8 cellular contexts compared by ENCODE assay signal in the genomic region with DNA sequence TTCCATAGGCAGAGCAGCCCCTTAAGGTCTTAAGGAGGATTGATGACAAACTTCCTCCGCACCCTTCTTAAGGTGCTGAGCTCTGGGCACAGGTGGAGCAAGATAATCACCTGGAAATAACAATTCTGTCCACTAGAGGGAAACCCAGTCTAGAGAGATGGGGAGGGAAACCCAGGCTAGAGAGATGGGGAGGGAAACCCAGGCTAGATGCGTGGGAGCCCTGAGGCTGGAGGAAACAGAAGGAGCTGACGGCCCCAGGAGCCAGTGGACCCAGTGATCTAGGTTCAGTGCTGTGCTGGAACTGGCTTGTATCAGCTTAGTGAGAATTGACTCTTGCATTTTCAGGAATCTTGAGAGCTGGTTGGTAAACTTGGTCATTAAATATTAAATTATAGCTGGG. TPM values are rescaled to one million over a fixed set of nuclear protein-coding genes. Genes with fewer than 3 reads are reported as not detected.
DNase-seq lines count a peak whose midpoint lies in the region; ATAC-seq, FAIRE-seq and TF ChIP-seq lines count a peak whose summit lies in the region.

No MANE protein-coding gene starts in this region.

- no peak for ATAC-seq in HG03439 (IDR thresholded peaks at IDR 0.05; ENCODE audit: unreplicated experiment)

- H3K36me3 ChIP-seq in keratinocyte (ENCODE audit: control insufficient read depth in 2 of 2, extremely low read depth in 1 of 2, insufficient read depth in 2 of 2, low read length in 2 of 2): no peaks in the 10 kb centered on the region

- peaks cover 31% of the 10 kb centered on the region for H3K27me3 Mint-ChIP-seq in brain

- peak overlapping the region in 1 of 5 experiments; percentile 30 for H3K4me3 Mint-ChIP-seq in brain

- no peak overlapping the region for H2AFZ ChIP-seq in keratinocyte (ENCODE audit: control insufficient read depth, low read length)

- H3K4me3 ChIP-seq in keratinocyte (ENCODE audit: control insufficient read depth in 2 of 3, extremely low read depth in 1 of 3, insufficient read depth in 2 of 3, low read depth in 1 of 3, low read length in 3 of 3): no peak overlapping the region

- no peak overlapping the region for H3K9ac ChIP-seq in keratinocyte (ENCODE audit: control insufficient read depth, extremely low read depth, insufficient read depth, low read length)

- DNase-seq in GM20000 (ENCODE audit: low spot score): peak; percentile 92
- DNase-seq in NCI-H1694 treated with DMSO at 0.1 percent for 48 hours (lab: John Stamatoyannopoulos, UW): peak; percentile 100
- DNase-seq in T-helper 1 cell: peak in 3 of 5 donors; percentile 11 to 50 (median 31)
- no peak for DNase-seq in keratinocyte (ENCODE audit: low read depth, low spot score)
- peak; percentile 50 for DNase-seq in stimulated activated CD4-positive, alpha-beta T cell treated with anti-CD3 and anti-CD28 coated beads, Interleukin-4, amount 100 ng/mL, for 24 hours

- H4K20me1 ChIP-seq in keratinocyte (ENCODE audit: control insufficient read depth, extremely low read depth, insufficient read depth, low read length): no peaks in the 10 kb centered on the region

- H3K9me3 ChIP-seq in keratinocyte (ENCODE audit: control insufficient read depth, low read depth, low read length): no peaks in the 10 kb centered on the region

- no peak overlapping the region for H3K4me2 ChIP-seq in keratinocyte (ENCODE audit: control insufficient read depth, extremely low read depth, insufficient read depth, low read depth, low read length)

- peaks cover 9% of the 10 kb centered on the region for H3K4me1 Mint-ChIP-seq in brain

- no peak overlapping the region for H3K27ac ChIP-seq in C4-2B
- no peak overlapping the region for H3K27ac ChIP-seq in keratinocyte (ENCODE audit: control insufficient read depth, insufficient read depth, low read length)

- peaks cover 0 to 6% (median 0%) of the 10 kb centered on the region in 5 experiments for H3K9me3 Mint-ChIP-seq in brain

- H3K9me1 ChIP-seq in keratinocyte (ENCODE audit: control insufficient read depth, extremely low read depth, insufficient read depth, low read length): no peaks in the 10 kb centered on the region

- no peaks in the 10 kb centered on the region for H3K36me3 Mint-ChIP-seq in brain

- dilution Hi-C loops in keratinocyte (cut with MboI; ENCODE audit: extremely low pct_ligation_motif_present, low sequenced_read_pairs): no loop called here

- no peaks in the 10 kb centered on the region for H3K27me3 ChIP-seq in keratinocyte (ENCODE audit: control insufficient read depth, extremely low read depth, insufficient read depth, low read length)

- H3K27ac Mint-ChIP-seq in brain: peak overlapping the region in 1 of 5 experiments; percentile 67

- TF ChIP-seq CTCF in C4-2B (conservative IDR thresholded peaks at IDR 0.05) (peak; percentile 87), GM20000 (IDR thresholded peaks at IDR 0.05; ENCODE audit: extremely low read depth, missing control alignments) (peak; percentile 56), brain (conservative IDR thresholded peaks at IDR 0.05) (peak; percentile 59 to 77), keratinocyte (optimal IDR thresholded peaks at IDR 0.05 in 1 of 3, IDR thresholded peaks at IDR 0.05 in 1 of 3, conservative IDR thresholded peaks at IDR 0.05 in 1 of 3; ENCODE audit: extremely low read depth in 1 of 3, insufficient read depth in 2 of 3, low read length in 3 of 3) (peak; percentile 58 to 70 (median 70))

- no peaks in the 10 kb centered on the region for H3K79me2 ChIP-seq in keratinocyte (ENCODE audit: control insufficient read depth, insufficient read depth, low read length)

- peak; percentile 97 for FAIRE-seq in keratinocyte (lab: Jason Lieb, UNC)

- no peaks in the 10 kb centered on the region for H3K4me1 ChIP-seq in keratinocyte (ENCODE audit: control insufficient read depth, extremely low read depth, insufficient read depth, low read length)

RNA-seq across cellular contexts. Expression of gene MYCL, which starts 17.8 kb away (rescaled TPM):
- polyA plus RNA-seq in brain (ENCODE audit: insufficient read depth, low read depth, low replicate concordance): 7.1 TPM
- polyA plus RNA-seq in keratinocyte: 5.1 to 7.7 TPM (median 5.4 TPM) in 3 replicates
- polyA plus RNA-seq in keratinocyte (2011; ENCODE audit: low read depth): 5.5 TPM
- 4.5 and 5.2 TPM in 2 replicates for polyA plus RNA-seq in keratinocyte (2011; cell fraction: cytosol; rRNA removed)
- 5.9 and 6.0 TPM in 2 replicates for polyA plus RNA-seq in keratinocyte (2011; cell fraction: nucleus; rRNA removed)
- polyA plus RNA-seq in keratinocyte (2012; ENCODE audit: low replicate concordance): 3.8 and 13.1 TPM in 2 replicates
- polyA minus RNA-seq in keratinocyte: 1.7 to 7.6 TPM (median 4.8 TPM) in 3 replicates
- 8.2 TPM for polyA minus RNA-seq in keratinocyte (2011; cell fraction: cytosol; rRNA and poly(A)+ RNA removed)
- 4.1 and 4.7 TPM in 2 replicates for polyA minus RNA-seq in keratinocyte (2011; cell fraction: nucleus; rRNA and poly(A)+ RNA removed)

RNA-seq across cellular contexts. Expression of gene MFSD2A, which starts 35.4 kb away (rescaled TPM):
- polyA plus RNA-seq in brain (ENCODE audit: insufficient read depth, low read depth, low replicate concordance): 20.9 TPM
- 50.1 to 62.5 TPM (median 57.0 TPM) in 3 replicates for polyA plus RNA-seq in keratinocyte
- polyA plus RNA-seq in keratinocyte (2011; ENCODE audit: low read depth): 12.6 TPM
- 27.3 and 32.3 TPM in 2 replicates for polyA plus RNA-seq in keratinocyte (2011; cell fraction: cytosol; rRNA removed)
- 199 and 235 TPM in 2 replicates for polyA plus RNA-seq in keratinocyte (2011; cell fraction: nucleus; rRNA removed)
- polyA plus RNA-seq in keratinocyte (2012; ENCODE audit: low replicate concordance): 33.2 and 47.8 TPM in 2 replicates
- 59.1 to 118 TPM (median 79.8 TPM) in 3 replicates for polyA minus RNA-seq in keratinocyte
- polyA minus RNA-seq in keratinocyte (2011; cell fraction: cytosol; rRNA and poly(A)+ RNA removed): 25.9 TPM
- polyA minus RNA-seq in keratinocyte (2011; cell fraction: nucleus; rRNA and poly(A)+ RNA removed): 60.7 and 73.3 TPM in 2 replicates

RNA-seq across cellular contexts. Expression of gene TRIT1, which starts 36.2 kb away (rescaled TPM):
- polyA plus RNA-seq in brain (ENCODE audit: insufficient read depth, low read depth, low replicate concordance) (12.2 TPM), keratinocyte (19.6 to 27.0 TPM (median 21.2 TPM) in 3 replicates)
- 27.3 TPM for polyA plus RNA-seq in keratinocyte (2011; ENCODE audit: low read depth)
- 13.0 and 19.5 TPM in 2 replicates for polyA plus RNA-seq in keratinocyte (2011; cell fraction: cytosol; rRNA removed)
- polyA plus RNA-seq in keratinocyte (2011; cell fraction: nucleus; rRNA removed): 30.1 and 38.7 TPM in 2 replicates
- polyA plus RNA-seq in keratinocyte (2012; ENCODE audit: low replicate concordance): 15.8 and 18.6 TPM in 2 replicates
- polyA minus RNA-seq in keratinocyte: 7.8 to 27.4 TPM (median 19.6 TPM) in 3 replicates
- 14.4 TPM for polyA minus RNA-seq in keratinocyte (2011; cell fraction: cytosol; rRNA and poly(A)+ RNA removed)
- polyA minus RNA-seq in keratinocyte (2011; cell fraction: nucleus; rRNA and poly(A)+ RNA removed): 14.7 and 20.9 TPM in 2 replicates
